23 cellular contexts compared by ENCODE assay signal in genomic region chr2:37282746-37283145, GRCh38. TPM values are rescaled to one million over a fixed set of nuclear protein-coding genes. Genes with fewer than 3 reads are reported as not detected.
DNase-seq lines count a peak whose midpoint lies in the region; ATAC-seq, FAIRE-seq and TF ChIP-seq lines count a peak whose summit lies in the region.
"Had no signal": no experiment of that assay in that cellular context is flagged by ENCODE, and none has a peak within 500 bp of the region (broad histone marks: within the 10 kb centered on the region; RNA-seq: fewer than 3 reads in every experiment).

No MANE protein-coding gene starts in this region.

- no peaks in the 10 kb centered on the region for H4K20me1 ChIP-seq in keratinocyte (ENCODE audit: control insufficient read depth, extremely low read depth, insufficient read depth, low read length)

- no peak overlapping the region for H3K4me3 ChIP-seq in AG04449 (ENCODE audit: low read depth, low read length)
- no peak overlapping the region for H3K4me3 ChIP-seq in keratinocyte (ENCODE audit: control insufficient read depth in 2 of 3, extremely low read depth in 1 of 3, insufficient read depth in 2 of 3, low read depth in 1 of 3, low read length in 3 of 3)
- H3K4me3 ChIP-seq: colonic mucosa, tibial nerve had no signal

- FAIRE-seq in keratinocyte (lab: Jason Lieb, UNC): peak; percentile 20
- FAIRE-seq: HepG2 had no signal

- H3K9me1 ChIP-seq in keratinocyte (ENCODE audit: control insufficient read depth, extremely low read depth, insufficient read depth, low read length): no peaks in the 10 kb centered on the region

- peaks cover 15% of the 10 kb centered on the region for H3K36me3 Mint-ChIP-seq in chondrocyte (ENCODE audit: low read depth)
- peaks cover 7% of the 10 kb centered on the region for H3K36me3 Mint-ChIP-seq in activated CD4-positive, alpha-beta T cell treated with anti-CD3 and anti-CD28 coated beads, Interleukin-2, amount 10 ng/mL, durations not matched to agents 7 days and 5 days (ENCODE audit: low read depth)

- dilution Hi-C loops in keratinocyte (cut with MboI; ENCODE audit: extremely low pct_ligation_motif_present, low sequenced_read_pairs): no loop called here

- H3K4me1 Mint-ChIP-seq in chondrocyte (ENCODE audit: low read depth): peaks cover 44% of the 10 kb centered on the region
- no peaks in the 10 kb centered on the region for H3K4me1 Mint-ChIP-seq in activated CD4-positive, alpha-beta T cell treated with anti-CD3 and anti-CD28 coated beads, Interleukin-2, amount 10 ng/mL, durations not matched to agents 7 days and 5 days
- H3K4me1 Mint-ChIP-seq: activated naive CD4-positive, alpha-beta T cell treated with anti-CD3 and anti-CD28 coated beads, Interleukin-2, amount 10 ng/mL, durations not matched to agents 7 days and 5 days; H9 had no signal

- TF ChIP-seq CTCF in AG04449 (IDR thresholded peaks at IDR 0.05; ENCODE audit: insufficient read depth, low read length, missing control alignments) (no peak), chondrocyte (IDR thresholded peaks at IDR 0.05) (no peak), keratinocyte (optimal IDR thresholded peaks at IDR 0.05 in 1 of 3, IDR thresholded peaks at IDR 0.05 in 1 of 3, conservative IDR thresholded peaks at IDR 0.05 in 1 of 3; ENCODE audit: extremely low read depth in 1 of 3, insufficient read depth in 2 of 3, low read length in 3 of 3) (no peak)

- no peaks in the 10 kb centered on the region for H3K27me3 Mint-ChIP-seq in chondrocyte (ENCODE audit: low read depth)
- no peaks in the 10 kb centered on the region for H3K27me3 Mint-ChIP-seq in activated CD4-positive, alpha-beta T cell treated with anti-CD3 and anti-CD28 coated beads, Interleukin-2, amount 10 ng/mL, durations not matched to agents 7 days and 5 days
- H3K27me3 Mint-ChIP-seq: activated naive CD4-positive, alpha-beta T cell treated with anti-CD3 and anti-CD28 coated beads, Interleukin-2, amount 10 ng/mL, durations not matched to agents 7 days and 5 days had no signal

- H3K27ac ChIP-seq in keratinocyte (ENCODE audit: control insufficient read depth, insufficient read depth, low read length): no peak overlapping the region
- H3K27ac ChIP-seq: colonic mucosa, tibial nerve had no signal

- H3K79me2 ChIP-seq in keratinocyte (ENCODE audit: control insufficient read depth, insufficient read depth, low read length): no peaks in the 10 kb centered on the region

- POLR2A ChIA-PET in AG04449 (lab: Yijun Ruan, JAX): interaction anchor here (1.2 kb wide), 1 partner anchor 40 kb away, joined by 3 read pairs; no protein-coding TSS in a partner anchor
- POLR2A ChIA-PET in activated CD4-positive, alpha-beta T cell treated with anti-CD3 and anti-CD28 coated beads, Interleukin-2, amount 10 ng/mL, durations not matched to agents 7 days and 5 days (lab: Charles Lee): no interaction called here

- DNase-seq in AG04449 (ENCODE audit: low read depth, low spot score) (peak; percentile 29), HS-5 (ENCODE audit: low read depth) (peak; percentile 56), chondrocyte (ENCODE audit: low spot score) (no peak), keratinocyte (ENCODE audit: low read depth, low spot score) (no peak), cerebellar nuclear complex (lab: John Stamatoyannopoulos, UW) (no peak)
- no peak for DNase-seq in activated CD4-positive, alpha-beta T cell treated with anti-CD3 and anti-CD28 coated beads, Interleukin-2, amount 10 ng/mL, durations not matched to agents 7 days and 5 days
- DNase-seq: activated CD4-positive, CD25-positive, alpha-beta regulatory T cell treated with anti-CD3 and anti-CD28 coated beads, Interleukin-2, amount 50 U/mL, for 72 hours; activated naive CD4-positive, alpha-beta T cell treated with anti-CD3 and anti-CD28 coated beads, Interleukin-2, amount 10 ng/mL, durations not matched to agents 7 days and 5 days; activated T-cell treated with anti-CD3 and anti-CD28 coated beads, Interleukin-2, amount 50 U/mL, for 72 hours; CD8-positive, alpha-beta T cell; colonic mucosa; H9; NCI-H1417; NCI-H2107; NCI-H526; RPMI8226; stimulated activated CD4-positive, alpha-beta T cell treated with anti-CD3 and anti-CD28 coated beads, Interleukin-1b, Interleukin-23, amount 100 ng/mL, for 48 hours; stimulated activated naive CD8-positive, alpha-beta T cell treated with anti-CD3 and anti-CD28 coated beads, Interleukin-15, Interleukin-2, amounts not matched to agents 100 U/mL and 50 U/mL, for 24 hours had no signal

- peak overlapping the region; percentile 5 for H3K4me3 Mint-ChIP-seq in chondrocyte (ENCODE audit: unreplicated experiment)
- H3K4me3 Mint-ChIP-seq in activated CD4-positive, alpha-beta T cell treated with anti-CD3 and anti-CD28 coated beads, Interleukin-2, amount 10 ng/mL, durations not matched to agents 7 days and 5 days: no peak overlapping the region
- H3K4me3 Mint-ChIP-seq: activated naive CD4-positive, alpha-beta T cell treated with anti-CD3 and anti-CD28 coated beads, Interleukin-2, amount 10 ng/mL, durations not matched to agents 7 days and 5 days; activated T-cell treated with anti-CD3 and anti-CD28 coated beads, Interleukin-2, amount 50 U/mL, for 72 hours; CD8-positive, alpha-beta T cell; H9; nephron had no signal

- no peak overlapping the region for H3K4me2 ChIP-seq in keratinocyte (ENCODE audit: control insufficient read depth, extremely low read depth, insufficient read depth, low read depth, low read length)

- CTCF ChIA-PET in AG04449 (lab: Yijun Ruan, JAX): no interaction called here
- CTCF ChIA-PET in activated CD4-positive, alpha-beta T cell treated with anti-CD3 and anti-CD28 coated beads, Interleukin-2, amount 10 ng/mL, durations not matched to agents 7 days and 5 days (lab: Charles Lee): no interaction called here

- no peaks in the 10 kb centered on the region for H3K27me3 ChIP-seq in keratinocyte (ENCODE audit: control insufficient read depth, extremely low read depth, insufficient read depth, low read length)
- H3K27me3 ChIP-seq: colonic mucosa, tibial nerve had no signal

- no peak overlapping the region for H2AFZ ChIP-seq in keratinocyte (ENCODE audit: control insufficient read depth, low read length)

- H3K27ac Mint-ChIP-seq in chondrocyte (ENCODE audit: unreplicated experiment): peak overlapping the region; percentile 64
- no peak overlapping the region for H3K27ac Mint-ChIP-seq in activated CD4-positive, alpha-beta T cell treated with anti-CD3 and anti-CD28 coated beads, Interleukin-2, amount 10 ng/mL, durations not matched to agents 7 days and 5 days
- H3K27ac Mint-ChIP-seq: activated naive CD4-positive, alpha-beta T cell treated with anti-CD3 and anti-CD28 coated beads, Interleukin-2, amount 10 ng/mL, durations not matched to agents 7 days and 5 days; CD8-positive, alpha-beta T cell; H9; nephron had no signal

- no peaks in the 10 kb centered on the region for H3K9me3 ChIP-seq in keratinocyte (ENCODE audit: control insufficient read depth, low read depth, low read length)
- H3K9me3 ChIP-seq: colonic mucosa, tibial nerve had no signal

- H3K36me3 ChIP-seq in keratinocyte (ENCODE audit: control insufficient read depth in 2 of 2, extremely low read depth in 1 of 2, insufficient read depth in 2 of 2, low read length in 2 of 2): peaks cover 2 to 21% of the 10 kb centered on the region in 2 experiments
- H3K36me3 ChIP-seq: colonic mucosa had no signal

- H3K9ac ChIP-seq in keratinocyte (ENCODE audit: control insufficient read depth, extremely low read depth, insufficient read depth, low read length): no peak overlapping the region

- peaks cover 9% of the 10 kb centered on the region for H3K4me1 ChIP-seq in keratinocyte (ENCODE audit: control insufficient read depth, extremely low read depth, insufficient read depth, low read length)
- H3K4me1 ChIP-seq: colonic mucosa, tibial nerve had no signal

- ATAC-seq in HG02588 (IDR thresholded peaks at IDR 0.05; ENCODE audit: unreplicated experiment): no peak
- no peak for ATAC-seq in GM18868 (IDR thresholded peaks at IDR 0.05; ENCODE audit: unreplicated experiment)
- ATAC-seq: activated T-cell treated with anti-CD3 and anti-CD28 coated beads, Interleukin-2, amount 50 U/mL, for 72 hours; CD8-positive, alpha-beta T cell; HepG2; stimulated activated naive CD8-positive, alpha-beta T cell treated with anti-CD3 and anti-CD28 coated beads, Interleukin-15, Interleukin-2, amounts not matched to agents 100 U/mL and 50 U/mL, for 24 hours had no signal

- H3K9me3 Mint-ChIP-seq in chondrocyte (ENCODE audit: low read depth): no peaks in the 10 kb centered on the region
- H3K9me3 Mint-ChIP-seq in activated CD4-positive, alpha-beta T cell treated with anti-CD3 and anti-CD28 coated beads, Interleukin-2, amount 10 ng/mL, durations not matched to agents 7 days and 5 days: no peaks in the 10 kb centered on the region
- H3K9me3 Mint-ChIP-seq: activated naive CD4-positive, alpha-beta T cell treated with anti-CD3 and anti-CD28 coated beads, Interleukin-2, amount 10 ng/mL, durations not matched to agents 7 days and 5 days; activated T-cell treated with anti-CD3 and anti-CD28 coated beads, Interleukin-2, amount 50 U/mL, for 72 hours; CD8-positive, alpha-beta T cell; H9; nephron had no signal

RNA-seq across cellular contexts. Expression of gene PRKD3, which starts 41.9 kb away (rescaled TPM):
- 40.2 to 45.4 TPM (median 43.8 TPM) in 3 replicates for total RNA-seq in chondrocyte
- polyA plus RNA-seq in keratinocyte: 17.6 to 25.4 TPM (median 19.9 TPM) in 3 replicates
- polyA plus RNA-seq in keratinocyte (2011; ENCODE audit: low read depth): 6.0 TPM
- polyA plus RNA-seq in keratinocyte (2011; cell fraction: cytosol; rRNA removed): 12.5 and 21.0 TPM in 2 replicates
- polyA plus RNA-seq in keratinocyte (2011; cell fraction: nucleus; rRNA removed): 21.9 and 22.6 TPM in 2 replicates
- polyA plus RNA-seq in keratinocyte (2012; ENCODE audit: low replicate concordance): 8.5 and 15.4 TPM in 2 replicates
- polyA minus RNA-seq in keratinocyte: 11.3 to 40.5 TPM (median 27.2 TPM) in 3 replicates
- 15.7 TPM for polyA minus RNA-seq in keratinocyte (2011; cell fraction: cytosol; rRNA and poly(A)+ RNA removed)
- polyA minus RNA-seq in keratinocyte (2011; cell fraction: nucleus; rRNA and poly(A)+ RNA removed): 23.0 and 37.9 TPM in 2 replicates
- total RNA-seq in activated CD4-positive, alpha-beta T cell treated with anti-CD3 and anti-CD28 coated beads, Interleukin-2, amount 10 ng/mL, durations not matched to agents 7 days and 5 days: 10 to 100 TPM in 1 of 2 experiments, 1 to 10 TPM in 1; 9.3 to 13.4 TPM

RNA-seq across cellular contexts. Expression of gene NDUFAF7, which starts 51.3 kb away (rescaled TPM):
- 15.7 to 19.5 TPM (median 16.1 TPM) in 3 replicates for total RNA-seq in chondrocyte
- polyA plus RNA-seq in keratinocyte: 11.5 to 27.7 TPM (median 20.8 TPM) in 3 replicates
- 8.6 TPM for polyA plus RNA-seq in keratinocyte (2011; ENCODE audit: low read depth)
- polyA plus RNA-seq in keratinocyte (2011; cell fraction: cytosol; rRNA removed): 7.2 and 11.0 TPM in 2 replicates
- 53.1 and 69.6 TPM in 2 replicates for polyA plus RNA-seq in keratinocyte (2011; cell fraction: nucleus; rRNA removed)
- 10.1 and 12.5 TPM in 2 replicates for polyA plus RNA-seq in keratinocyte (2012; ENCODE audit: low replicate concordance)
- polyA minus RNA-seq in keratinocyte: 3.8 to 16.4 TPM (median 15.0 TPM) in 3 replicates
- 7.9 TPM for polyA minus RNA-seq in keratinocyte (2011; cell fraction: cytosol; rRNA and poly(A)+ RNA removed)
- polyA minus RNA-seq in keratinocyte (2011; cell fraction: nucleus; rRNA and poly(A)+ RNA removed): 8.8 and 13.1 TPM in 2 replicates
- 10 to 100 TPM; 17.9 to 21.7 TPM for total RNA-seq in activated CD4-positive, alpha-beta T cell treated with anti-CD3 and anti-CD28 coated beads, Interleukin-2, amount 10 ng/mL, durations not matched to agents 7 days and 5 days

RNA-seq across cellular contexts. Expression of gene CEBPZ, which starts 51.4 kb away (rescaled TPM):
- total RNA-seq in chondrocyte: 30.4 to 45.6 TPM (median 31.1 TPM) in 3 replicates
- polyA plus RNA-seq in keratinocyte: 16.8 to 33.8 TPM (median 16.9 TPM) in 3 replicates
- polyA plus RNA-seq in keratinocyte (2011; ENCODE audit: low read depth): 186 TPM
- 16.2 and 22.5 TPM in 2 replicates for polyA plus RNA-seq in keratinocyte (2011; cell fraction: cytosol; rRNA removed)
- 14.5 and 23.3 TPM in 2 replicates for polyA plus RNA-seq in keratinocyte (2011; cell fraction: nucleus; rRNA removed)
- polyA plus RNA-seq in keratinocyte (2012; ENCODE audit: low replicate concordance): 41.1 and 48.1 TPM in 2 replicates
- 3.4 to 30.6 TPM (median 13.6 TPM) in 3 replicates for polyA minus RNA-seq in keratinocyte
- 12.7 TPM for polyA minus RNA-seq in keratinocyte (2011; cell fraction: cytosol; rRNA and poly(A)+ RNA removed)
- polyA minus RNA-seq in keratinocyte (2011; cell fraction: nucleus; rRNA and poly(A)+ RNA removed): 14.6 and 24.0 TPM in 2 replicates
- 10 to 100 TPM; 53.5 to 56.9 TPM for total RNA-seq in activated CD4-positive, alpha-beta T cell treated with anti-CD3 and anti-CD28 coated beads, Interleukin-2, amount 10 ng/mL, durations not matched to agents 7 days and 5 days

Comparison
In these comparisons a context has a peak if more than half of its experiments do, and no peak if none do; other contexts are left out.
1. DNase-seq: peak in AG04449 (single experiment) and HS-5 (single experiment); none in chondrocyte (single experiment), keratinocyte (single experiment), cerebellar nuclear complex (0 of 2) and activated CD4-positive, alpha-beta T cell treated with anti-CD3 and anti-CD28 coated beads, Interleukin-2, amount 10 ng/mL, durations not matched to agents 7 days and 5 days (single experiment).